1 cellular context compared by ENCODE assay signal in genomic region chr16:29825145-29826044, GRCh38.
TF ChIP-seq lines count a peak whose summit lies in the region.

No MANE protein-coding gene starts in this region.

TF ChIP-seq in GM23338, 12 proteins besides CTCF, POLR2A, EP300 and RAD21 (continued from another document):
- no peak for TF ChIP-seq REST (IDR thresholded peaks at IDR 0.05; ENCODE audit: unreplicated experiment)
- no peak for TF ChIP-seq EZH2phosphoT487 (IDR thresholded peaks at IDR 0.05; ENCODE audit: unreplicated experiment)
- no peak for TF ChIP-seq ZNF331 (CRISPR knock-in tag; IDR thresholded peaks at IDR 0.05; ENCODE audit: low read depth)
- no peak for TF ChIP-seq EZH2 (IDR thresholded peaks at IDR 0.05; ENCODE audit: low read depth, unreplicated experiment)
- TF ChIP-seq STAT1 (IDR thresholded peaks at IDR 0.05; ENCODE audit: unreplicated experiment) = no peak
- no peak for TF ChIP-seq NANOG (IDR thresholded peaks at IDR 0.05; ENCODE audit: borderline replicate concordance)
